ENCODE assay signal across 8 cellular contexts in genomic region chr15:43509002-43509922, GRCh38. TPM values are rescaled to one million over a fixed set of nuclear protein-coding genes. Genes with fewer than 3 reads are reported as not detected.
DNase-seq lines count a peak whose midpoint lies in the region; ATAC-seq and TF ChIP-seq lines count a peak whose summit lies in the region.

No MANE protein-coding gene starts in this region.

- intact Hi-C loops in OCI-LY7 (cut with micrococcal nuclease; ENCODE audit: unreplicated experiment): loop anchor here (2.0 kb wide), 1 partner anchor 30 kb away; no protein-coding TSS in a partner anchor

- peak overlapping the region; percentile 91 for H2AFZ ChIP-seq in GM23248
- H2AFZ ChIP-seq in OCI-LY7 (ENCODE audit: low read length): peak overlapping the region; percentile 90; the same call in 1 of the 2 replicates

- H3K27ac ChIP-seq in GM23248: peak overlapping the region; percentile 93
- H3K27ac ChIP-seq in OCI-LY7 (ENCODE audit: low read depth, low read length, poor library complexity, severe bottlenecking): peak overlapping the region; percentile 71

- ATAC-seq in HG02571 (IDR thresholded peaks at IDR 0.05; ENCODE audit: unreplicated experiment) (no peak), HG03565 (IDR thresholded peaks at IDR 0.05; ENCODE audit: unreplicated experiment) (no peak)
- ATAC-seq in effector memory CD8-positive, alpha-beta T cell (replicated peaks): no peak

- DNase-seq in GM23248 (peak; percentile 74), OCI-LY7 (ENCODE audit: low spot score) (no peak), endothelial cell (ENCODE audit: low spot score) (no peak), progenitor cell of endocrine pancreas (ENCODE audit: low spot score, unreplicated experiment) (no peak), NCI-H1048 (lab: John Stamatoyannopoulos, UW) (no peak)
- no peak for DNase-seq in effector memory CD8-positive, alpha-beta T cell

- in situ Hi-C loops in GM23248 (cut with MboI): no loop called here

- H3K9me3 ChIP-seq in GM23248 (ENCODE audit: low read depth) (no peaks in the 10 kb centered on the region), OCI-LY7 (ENCODE audit: low read length) (no peaks in the 10 kb centered on the region)

- H3K4me3 Mint-ChIP-seq in endothelial cell (ENCODE audit: unreplicated experiment) (peak overlapping the region; percentile 98), progenitor cell of endocrine pancreas (ENCODE audit: low read depth) (peak overlapping the region; percentile 88)
- H3K4me3 Mint-ChIP-seq in effector memory CD8-positive, alpha-beta T cell: peak overlapping the region in 1 of 2 donors; percentile 88

- H3K36me3 Mint-ChIP-seq in endothelial cell (ENCODE audit: low read depth, unreplicated experiment) (peaks cover 9% of the 10 kb centered on the region), progenitor cell of endocrine pancreas (ENCODE audit: insufficient read depth) (no peaks in the 10 kb centered on the region)
- H3K36me3 Mint-ChIP-seq in effector memory CD8-positive, alpha-beta T cell (ENCODE audit: insufficient read depth): peaks cover 16% of the 10 kb centered on the region

- H3K36me3 ChIP-seq in GM23248 (ENCODE audit: low read depth) (no peaks in the 10 kb centered on the region), OCI-LY7 (ENCODE audit: insufficient read depth, low read length) (no peaks in the 10 kb centered on the region)

- BruUV-seq in OCI-LY7 (replicated peaks; lab: Mats Ljungman, UMichigan): no TSS peak

- H3K9me3 Mint-ChIP-seq in endothelial cell (ENCODE audit: unreplicated experiment): no peaks in the 10 kb centered on the region
- H3K9me3 Mint-ChIP-seq in progenitor cell of endocrine pancreas (ENCODE audit: low read depth): no peaks in the 10 kb centered on the region
- H3K9me3 Mint-ChIP-seq in effector memory CD8-positive, alpha-beta T cell: no peaks in the 10 kb centered on the region

- peak overlapping the region; percentile 86 for H3K4me3 ChIP-seq in GM23248
- peak overlapping the region; percentile 73 for H3K4me3 ChIP-seq in OCI-LY7 (ENCODE audit: low read depth, low read length, poor library complexity, severe bottlenecking)

- H3K4me2 ChIP-seq in GM23248 (ENCODE audit: unreplicated experiment) (peak overlapping the region; percentile 92), OCI-LY7 (ENCODE audit: low read length) (peak overlapping the region; percentile 91)

- H3K4me1 ChIP-seq in GM23248 (ENCODE audit: insufficient read depth) (peaks cover 43% of the 10 kb centered on the region), OCI-LY7 (ENCODE audit: insufficient read depth, low read length, poor library complexity, severe bottlenecking) (peaks cover 19% of the 10 kb centered on the region)

- WGBS in GM23248 (ENCODE audit: low coverage in 1 of 2, low lambda C conversion rate in 2 of 2, missing lambda C conversion rate in 2 of 2), 2 experiments: 5 to 6% methylated on average over 15 of the region's 15 CpGs

- H3K4me1 Mint-ChIP-seq in endothelial cell (ENCODE audit: unreplicated experiment) (peaks cover 12% of the 10 kb centered on the region), progenitor cell of endocrine pancreas (ENCODE audit: low read depth) (peaks cover 12% of the 10 kb centered on the region)
- peaks cover 13 to 14% of the 10 kb centered on the region in 2 donors for H3K4me1 Mint-ChIP-seq in effector memory CD8-positive, alpha-beta T cell (ENCODE audit: low read depth in 2 of 2)

- peak overlapping the region; percentile 90 for H3K9ac ChIP-seq in GM23248

- TF ChIP-seq CTCF in OCI-LY7 (conservative IDR thresholded peaks at IDR 0.05; ENCODE audit: low read length): no peak
- TF ChIP-seq CTCF in endothelial cell (IDR thresholded peaks at IDR 0.05; ENCODE audit: unreplicated experiment): no peak
- TF ChIP-seq CTCF in progenitor cell of endocrine pancreas (IDR thresholded peaks at IDR 0.05; ENCODE audit: unreplicated experiment): no peak

- POLR2A ChIA-PET in OCI-LY7 (lab: Charles Lee): interaction anchor here (0.5 to 3.0 kb wide), 3 partner anchors 16 to 381 kb away, joined by 3 to 14 read pairs (median 3); partner anchors contain the start of gene TP53BP1

- H3F3A ChIP-seq in GM23248 (ENCODE audit: insufficient read depth): peaks cover 26% of the 10 kb centered on the region

- CTCF ChIA-PET in OCI-LY7 (lab: Charles Lee; ENCODE audit: unreplicated experiment): interaction anchor here (1.4 kb wide), 1 partner anchor 16 kb away, joined by 3 read pairs; the partner anchor contains the start of gene TP53BP1

- H3K79me2 ChIP-seq in GM23248 (ENCODE audit: insufficient read depth): no peaks in the 10 kb centered on the region
- H3K79me2 ChIP-seq in OCI-LY7 (ENCODE audit: insufficient read depth, low read depth, low read length): no peaks in the 10 kb centered on the region

- peak overlapping the region; percentile 64 for H3K27ac Mint-ChIP-seq in endothelial cell (ENCODE audit: unreplicated experiment)
- peak overlapping the region; percentile 76 for H3K27ac Mint-ChIP-seq in progenitor cell of endocrine pancreas
- H3K27ac Mint-ChIP-seq in effector memory CD8-positive, alpha-beta T cell: peak overlapping the region in 1 of 2 donors; percentile 97

- H3K27me3 Mint-ChIP-seq in endothelial cell (ENCODE audit: unreplicated experiment) (peaks cover 18% of the 10 kb centered on the region), progenitor cell of endocrine pancreas (peaks cover 18% of the 10 kb centered on the region)
- no peaks in the 10 kb centered on the region for H3K27me3 Mint-ChIP-seq in effector memory CD8-positive, alpha-beta T cell

- H3K9me2 ChIP-seq in GM23248 (ENCODE audit: insufficient read depth) (no peaks in the 10 kb centered on the region), OCI-LY7 (ENCODE audit: insufficient read depth, low read length) (no peaks in the 10 kb centered on the region)

- H3K27me3 ChIP-seq in GM23248 (replicated peaks; ENCODE audit: insufficient read depth): no peaks in the 10 kb centered on the region

- H4K20me1 ChIP-seq in GM23248 (ENCODE audit: insufficient read depth) (no peaks in the 10 kb centered on the region), OCI-LY7 (ENCODE audit: insufficient read depth, low read length) (no peaks in the 10 kb centered on the region)

RNA-seq across cellular contexts. Expression of gene MAP1A, which starts 8.1 kb away (rescaled TPM):
- total RNA-seq in GM23248 (2014; rRNA removed; shearing (Covaris generic)): 61.9 and 62.2 TPM in 2 replicates
- polyA plus RNA-seq in GM23248 (2016; fragmentation: Nextera tagmentation; extraction: Ambion mirVana): 30.3 and 31.5 TPM in 2 replicates
- 3.8 and 4.0 TPM in 2 replicates for total RNA-seq in OCI-LY7 (2014; rRNA removed; shearing (Covaris generic))
- total RNA-seq in OCI-LY7 (2022) (2.7 and 3.3 TPM in 2 replicates), endothelial cell (ENCODE audit: unreplicated experiment) (1.8 TPM), progenitor cell of endocrine pancreas (4.7 and 5.2 TPM in 2 replicates)

RNA-seq across cellular contexts. Expression of gene TP53BP1, which starts 16.3 kb away (rescaled TPM):
- 46.4 and 56.8 TPM in 2 replicates for total RNA-seq in GM23248 (2014; rRNA removed; shearing (Covaris generic))
- 20.1 and 20.4 TPM in 2 replicates for polyA plus RNA-seq in GM23248 (2016; fragmentation: Nextera tagmentation; extraction: Ambion mirVana)
- 69.3 and 88.1 TPM in 2 replicates for total RNA-seq in OCI-LY7 (2014; rRNA removed; shearing (Covaris generic))
- total RNA-seq in OCI-LY7 (2022) (51.8 and 55.1 TPM in 2 replicates), endothelial cell (ENCODE audit: unreplicated experiment) (97.5 TPM), progenitor cell of endocrine pancreas (121 and 138 TPM in 2 replicates)

Comparison
In these comparisons a context has a peak if more than half of its experiments do, and no peak if none do; other contexts are left out.
1. RNA of gene MAP1A, which starts 8.1 kb away (total RNA-seq): 61.9 to 62.2 TPM in GM23248; 4.7 to 5.2 TPM in progenitor cell of endocrine pancreas, 2.7 to 4.0 TPM in OCI-LY7 and 1.8 TPM in endothelial cell (single experiment); every median in the first group is over 10 times any median in the second.